ENCODE assay signal across 16 cellular contexts in the genomic region with DNA sequence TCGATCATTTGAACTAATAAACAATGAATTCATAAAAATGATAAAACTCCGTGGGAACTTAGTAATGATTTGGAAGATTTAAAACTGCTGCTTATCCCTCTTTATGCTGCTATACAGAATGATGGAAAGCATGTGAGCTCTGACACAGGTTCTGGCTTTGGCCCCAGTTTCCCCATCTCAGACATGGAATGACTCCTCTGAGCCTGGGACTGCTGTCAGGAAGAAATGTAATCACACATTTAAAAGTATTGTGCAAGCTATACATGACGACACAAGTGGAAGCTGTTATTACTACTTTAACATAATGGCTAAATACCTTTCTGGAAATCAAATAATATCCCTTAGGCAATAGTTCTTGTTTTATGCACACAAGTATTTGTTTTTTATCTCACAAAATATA.
DNase-seq lines count a peak whose midpoint lies in the region; TF ChIP-seq lines count a peak whose summit lies in the region.
"Had no signal": no experiment of that assay in that cellular context is flagged by ENCODE, and none has a peak within 500 bp of the region (broad histone marks: within the 10 kb centered on the region; RNA-seq: fewer than 3 reads in every experiment).

No MANE protein-coding gene starts in this region.

- no peak overlapping the region for H3K14ac ChIP-seq in mesenchymal stem cell (ENCODE audit: low read length in 2 of 2)

- H3K9ac ChIP-seq in mesenchymal stem cell (ENCODE audit: low read length), result peak overlapping the region; percentile 54

- H2AK5ac ChIP-seq in mesenchymal stem cell (ENCODE audit: low read length, severe bottlenecking), result no peak overlapping the region

- no peak overlapping the region for H3K27ac ChIP-seq in mesenchymal stem cell (ENCODE audit: low read length, poor library complexity, severe bottlenecking)
- H3K27ac ChIP-seq: lower lobe of right lung had no signal

- H3K4me3 ChIP-seq in epithelial cell of esophagus (ENCODE audit: low read length), result no peak overlapping the region
- no peak overlapping the region for H3K4me3 ChIP-seq in mesenchymal stem cell (ENCODE audit: insufficient read depth in 1 of 2, low read depth in 1 of 2, low read length in 2 of 2)
- H3K4me3 ChIP-seq: lower lobe of right lung had no signal

- TF ChIP-seq CTCF in epithelial cell of esophagus (IDR thresholded peaks at IDR 0.05; ENCODE audit: insufficient read depth, low read depth, low read length, missing control alignments), result no peak

- DNase-seq in AG08395 (ENCODE audit: low spot score) (peak; percentile 50), HS-5 (ENCODE audit: low read depth) (peak; percentile 49), epithelial cell of esophagus (ENCODE audit: low read depth) (peak; percentile 86), mesenchymal stem cell (peak; percentile 71), NCI-H510A (lab: John Stamatoyannopoulos, UW) (no peak), DMS53 (lab: John Stamatoyannopoulos, UW) (no peak), SW 1271 (lab: John Stamatoyannopoulos, UW) (no peak), iPS-NIHi7 (ENCODE audit: extremely low spot score) (no peak)
- DNase-seq: activated B cell treated with CpG ODN at 0.5 μM for 24 hours; activated naive CD8-positive, alpha-beta T cell treated with anti-CD3 and anti-CD28 coated beads for 36 hours; activated T-cell treated with anti-CD3 and anti-CD28 coated beads, Interleukin-2, amount 50 U/mL, for 72 hours; CD8-positive, alpha-beta memory T cell; lower lobe of right lung; NCI-H187 treated with DMSO at 0.1 percent for 48 hours; Right ventricle myocardium superior; T-helper 1 cell had no signal

- peaks cover 7% of the 10 kb centered on the region for H3K4me1 ChIP-seq in mesenchymal stem cell (ENCODE audit: control insufficient read depth, insufficient read depth, low read depth, low read length)

- H3K27me3 ChIP-seq in mesenchymal stem cell (ENCODE audit: control insufficient read depth in 1 of 2, insufficient read depth in 1 of 2, low read length in 2 of 2), result peaks cover 20 to 28% of the 10 kb centered on the region in 2 experiments

- no peak overlapping the region for H3K23ac ChIP-seq in mesenchymal stem cell (ENCODE audit: low read length in 2 of 2)

- no peak overlapping the region for H2BK15ac ChIP-seq in mesenchymal stem cell (ENCODE audit: low read depth, poor library complexity, severe bottlenecking)

- no peak overlapping the region for H2AFZ ChIP-seq in mesenchymal stem cell (ENCODE audit: low read depth, low read length)

- H3K9me3 ChIP-seq in mesenchymal stem cell (ENCODE audit: control insufficient read depth, low read length), result no peaks in the 10 kb centered on the region
- H3K9me3 ChIP-seq: lower lobe of right lung had no signal

- no peaks in the 10 kb centered on the region for H3K36me3 ChIP-seq in mesenchymal stem cell (ENCODE audit: control insufficient read depth in 1 of 2, insufficient read depth in 2 of 2, low read depth in 1 of 2, low read length in 2 of 2)
- H3K36me3 ChIP-seq: lower lobe of right lung had no signal

- no peaks in the 10 kb centered on the region for H3K79me1 ChIP-seq in mesenchymal stem cell (replicated peaks; ENCODE audit: low read length, poor library complexity, severe bottlenecking)

- no peak overlapping the region for H3K4ac ChIP-seq in mesenchymal stem cell (ENCODE audit: low read depth in 1 of 2, low read length in 2 of 2)

- no peak overlapping the region for H2BK120ac ChIP-seq in mesenchymal stem cell (ENCODE audit: low read depth, low read length)

- no peak overlapping the region for H2BK5ac ChIP-seq in mesenchymal stem cell (ENCODE audit: low read depth, low read length, poor library complexity, severe bottlenecking)

- H4K8ac ChIP-seq in mesenchymal stem cell (ENCODE audit: low read length), result no peak overlapping the region

- 100% methylated on average over 1 of the region's 3 CpGs for WGBS in mesenchymal stem cell

- no peak overlapping the region for H4K91ac ChIP-seq in mesenchymal stem cell (ENCODE audit: low read length)

- H3K4me2 ChIP-seq in mesenchymal stem cell (ENCODE audit: low read length, poor library complexity, severe bottlenecking), result no peak overlapping the region

- H3K18ac ChIP-seq in mesenchymal stem cell (ENCODE audit: low read depth in 1 of 2, low read length in 2 of 2), result no peak overlapping the region

- H2BK12ac ChIP-seq in mesenchymal stem cell (ENCODE audit: low read length in 2 of 2), result no peak overlapping the region

Comparison
In these comparisons a context has a peak if more than half of its experiments do, and no peak if none do; other contexts are left out.
1. DNase-seq: peak in AG08395 (single experiment), HS-5 (single experiment), epithelial cell of esophagus (single experiment) and mesenchymal stem cell (single experiment); none in NCI-H510A (single experiment), DMS53 (single experiment), SW 1271 (0 of 2) and iPS-NIHi7 (single experiment).